ENCODE assay signal across 8 cellular contexts in genomic region chrX:154804957-154805695, GRCh38. TPM values are rescaled to one million over a fixed set of nuclear protein-coding genes. Genes with fewer than 3 reads are reported as not detected.
DNase-seq lines count a peak whose midpoint lies in the region; ATAC-seq and TF ChIP-seq lines count a peak whose summit lies in the region.

TSS of gene MPP1 (minus strand) at chrX:154805485. CDS start at chrX:154805373, 112 bp downstream.

- peak; percentile 89 for ATAC-seq in CD4-positive, CD25-positive, alpha-beta regulatory T cell (ENCODE audit: low read depth in 2 of 2)
- ATAC-seq in GM19324 (IDR thresholded peaks at IDR 0.05; ENCODE audit: low FRiP score, unreplicated experiment) (peak; percentile 97), HG03442 (IDR thresholded peaks at IDR 0.05; ENCODE audit: unreplicated experiment) (peak; percentile 93)
- peak; percentile 88 to 91 for ATAC-seq in activated T-cell treated with anti-CD3 and anti-CD28 coated beads, Interleukin-2, amount 50 U/mL, for 4 hours

- TF ChIP-seq EP300 in esophagus muscularis mucosa (IDR thresholded peaks at IDR 0.05), result no peak

- no peaks in the 10 kb centered on the region for H3K9me3 ChIP-seq in CD4-positive, CD25-positive, alpha-beta regulatory T cell (ENCODE audit: control insufficient read depth in 2 of 2, low read length in 2 of 2)
- H3K9me3 ChIP-seq in OCI-LY1 (ENCODE audit: low read length) (no peaks in the 10 kb centered on the region), esophagus muscularis mucosa (peaks cover 0 to 8% (median 0%) of the 10 kb centered on the region in 4 donors), muscle layer of duodenum (ENCODE audit: control insufficient read depth in 1 of 2, low read length in 2 of 2) (no peaks in the 10 kb centered on the region)

- peak within 1 kb of the TSS; percentile 81 to 92 (median 85) for H3K4me3 Mint-ChIP-seq in CD4-positive, CD25-positive, alpha-beta regulatory T cell
- peak within 1 kb of the TSS; percentile 75 for H3K4me3 Mint-ChIP-seq in activated T-cell treated with anti-CD3 and anti-CD28 coated beads, Interleukin-2, amount 50 U/mL, for 4 hours

- H3F3A ChIP-seq in OCI-LY1 (ENCODE audit: insufficient read depth, low read length), result no peaks in the 10 kb centered on the region

- H3K9ac ChIP-seq in OCI-LY1 (ENCODE audit: low read length), result peak within 1 kb of the TSS; percentile 61; the same call in 1 of the 2 replicates

- H3K27ac Mint-ChIP-seq in CD4-positive, CD25-positive, alpha-beta regulatory T cell, result peak within 1 kb of the TSS; percentile 9 to 81 (median 73)

- H3K4me1 ChIP-seq in CD4-positive, CD25-positive, alpha-beta regulatory T cell (ENCODE audit: control insufficient read depth, insufficient read depth, low read length, poor library complexity, severe bottlenecking), result peaks cover 20% of the 10 kb centered on the region
- H3K4me1 ChIP-seq in OCI-LY1 (ENCODE audit: insufficient read depth, low read length, severe bottlenecking) (peaks cover 8% of the 10 kb centered on the region), esophagus muscularis mucosa (peaks cover 4 to 29% (median 23%) of the 10 kb centered on the region in 4 donors), muscle layer of duodenum (ENCODE audit: control insufficient read depth in 1 of 2, insufficient read depth in 2 of 2, low read length in 2 of 2) (peaks cover 0 to 11% of the 10 kb centered on the region in 2 donors)

- H3K27ac ChIP-seq in CD4-positive, CD25-positive, alpha-beta regulatory T cell (ENCODE audit: insufficient read depth, low read length, poor library complexity, severe bottlenecking), result no peak within 1 kb of the TSS
- no peak within 1 kb of the TSS for H3K27ac ChIP-seq in OCI-LY1 (ENCODE audit: low read depth, low read length, poor library complexity, severe bottlenecking)
- peak within 1 kb of the TSS; percentile 72 to 85 (median 82) for H3K27ac ChIP-seq in esophagus muscularis mucosa (replicated peaks in 1 of 4)
- peak within 1 kb of the TSS; percentile 80 for H3K27ac ChIP-seq in muscle layer of duodenum (ENCODE audit: low read length)

- H3K4me3 ChIP-seq in CD4-positive, CD25-positive, alpha-beta regulatory T cell (ENCODE audit: low read depth, low read length), result peak within 1 kb of the TSS; percentile 59
- H3K4me3 ChIP-seq in OCI-LY1 (ENCODE audit: low read depth, low read length, poor library complexity, severe bottlenecking) (peak within 1 kb of the TSS; percentile 68), esophagus muscularis mucosa (peak within 1 kb of the TSS; percentile 68 to 77 (median 71)), muscle layer of duodenum (ENCODE audit: low read depth in 1 of 2, low read length in 2 of 2) (peak within 1 kb of the TSS; percentile 72 to 77)

- no peaks in the 10 kb centered on the region for H3K36me3 ChIP-seq in CD4-positive, CD25-positive, alpha-beta regulatory T cell (ENCODE audit: control insufficient read depth, insufficient read depth, low read length)
- no peaks in the 10 kb centered on the region; the same call in 1 of the 2 replicates for H3K36me3 ChIP-seq in OCI-LY1 (ENCODE audit: insufficient read depth, low read length)
- H3K36me3 ChIP-seq in esophagus muscularis mucosa, result no peaks in the 10 kb centered on the region
- H3K36me3 ChIP-seq in muscle layer of duodenum (ENCODE audit: control insufficient read depth in 1 of 2, insufficient read depth in 2 of 2, low read length in 2 of 2), result no peaks in the 10 kb centered on the region

- no peaks in the 10 kb centered on the region for H3K9me3 Mint-ChIP-seq in CD4-positive, CD25-positive, alpha-beta regulatory T cell
- no peaks in the 10 kb centered on the region for H3K9me3 Mint-ChIP-seq in activated T-cell treated with anti-CD3 and anti-CD28 coated beads, Interleukin-2, amount 50 U/mL, for 4 hours

- no peaks in the 10 kb centered on the region for H3K9me2 ChIP-seq in OCI-LY1 (ENCODE audit: low read depth, low read length)

- H3K4me2 ChIP-seq in OCI-LY1 (ENCODE audit: low read length), result peak within 1 kb of the TSS; percentile 84

- intact Hi-C loops in esophagus muscularis mucosa (cut with DNase I), result no loop called here

- TF ChIP-seq POLR2A in esophagus muscularis mucosa (IDR thresholded peaks at IDR 0.05; ENCODE audit: low read depth), result peak; percentile 14

- WGBS in esophagus muscularis mucosa, result 30% methylated on average over 56 of the region's 65 CpGs

- H3K4me1 Mint-ChIP-seq in CD4-positive, CD25-positive, alpha-beta regulatory T cell, result peaks cover 7 to 44% (median 15%) of the 10 kb centered on the region in 4 donors
- H3K4me1 Mint-ChIP-seq in activated T-cell treated with anti-CD3 and anti-CD28 coated beads, Interleukin-2, amount 50 U/mL, for 4 hours (ENCODE audit: low read depth), result peaks cover 37% of the 10 kb centered on the region

- no peaks in the 10 kb centered on the region for H3K79me2 ChIP-seq in OCI-LY1 (ENCODE audit: insufficient read depth, low read length)

- H3K36me3 Mint-ChIP-seq in CD4-positive, CD25-positive, alpha-beta regulatory T cell, result no peaks in the 10 kb centered on the region
- H3K36me3 Mint-ChIP-seq in activated T-cell treated with anti-CD3 and anti-CD28 coated beads, Interleukin-2, amount 50 U/mL, for 4 hours (ENCODE audit: insufficient read depth), result no peaks in the 10 kb centered on the region

- peaks cover 4% of the 10 kb centered on the region for H3K27me3 Mint-ChIP-seq in CD4-positive, CD25-positive, alpha-beta regulatory T cell
- no peaks in the 10 kb centered on the region for H3K27me3 Mint-ChIP-seq in activated T-cell treated with anti-CD3 and anti-CD28 coated beads, Interleukin-2, amount 50 U/mL, for 4 hours (ENCODE audit: low read depth)

- H3K27me3 ChIP-seq in CD4-positive, CD25-positive, alpha-beta regulatory T cell (ENCODE audit: control insufficient read depth, insufficient read depth, low read length), result peaks cover 4% of the 10 kb centered on the region
- H3K27me3 ChIP-seq in OCI-LY1 (ENCODE audit: insufficient read depth, low read length) (no peaks in the 10 kb centered on the region), esophagus muscularis mucosa (no peaks in the 10 kb centered on the region), muscle layer of duodenum (ENCODE audit: low read depth, low read length) (no peaks in the 10 kb centered on the region)

- H2AFZ ChIP-seq in OCI-LY1 (ENCODE audit: low read length), result peak within 1 kb of the TSS; percentile 85; the same call in 1 of the 2 replicates

- H4K20me1 ChIP-seq in OCI-LY1 (ENCODE audit: insufficient read depth, low read length), result no peaks in the 10 kb centered on the region

- peak; percentile 65 to 78 (median 74) for DNase-seq in CD4-positive, CD25-positive, alpha-beta regulatory T cell
- DNase-seq in activated T-cell treated with anti-CD3 and anti-CD28 coated beads, Interleukin-2, amount 50 U/mL, for 4 hours, result peak; percentile 72
- no peak for DNase-seq in esophagus muscularis mucosa (ENCODE audit: extremely low spot score)
- DNase-seq in stimulated activated CD8-positive, alpha-beta memory T cell treated with anti-CD3 and anti-CD28 coated beads, Interleukin-7, amount 100 ng/mL, for 24 hours (ENCODE audit: low read depth), result peak; percentile 40

- TF ChIP-seq CTCF in OCI-LY1 (IDR thresholded peaks at IDR 0.05; ENCODE audit: low read length) (no peak), esophagus muscularis mucosa (IDR thresholded peaks at IDR 0.05) (no peak)

RNA-seq across cellular contexts. Expression of gene MPP1, which starts in this region (rescaled TPM):
- 12.9 TPM for total RNA-seq in CD4-positive, CD25-positive, alpha-beta regulatory T cell
- polyA plus RNA-seq in CD4-positive, CD25-positive, alpha-beta regulatory T cell, result 10 to 100 TPM; 11.3 to 24.0 (median 12.7) TPM
- total RNA-seq in activated T-cell treated with anti-CD3 and anti-CD28 coated beads, Interleukin-2, amount 50 U/mL, for 4 hours, result 1 to 10 TPM; 8.0 to 8.8 (median 8.0) TPM
- 10 to 100 TPM; 28.2 to 46.9 (median 33.3) TPM for total RNA-seq in esophagus muscularis mucosa

Comparison
In these comparisons a context has a peak if more than half of its experiments do, and no peak if none do; other contexts are left out.
1. H3K27ac ChIP-seq: peak in esophagus muscularis mucosa (4 of 4) and muscle layer of duodenum (single experiment); none in CD4-positive, CD25-positive, alpha-beta regulatory T cell (single experiment) and OCI-LY1 (single experiment).
2. Peak in every context shown above with its lines, with median percentiles within 50 percentile points of each other: ATAC-seq and H3K4me3 ChIP-seq.